In the genomic region with DNA sequence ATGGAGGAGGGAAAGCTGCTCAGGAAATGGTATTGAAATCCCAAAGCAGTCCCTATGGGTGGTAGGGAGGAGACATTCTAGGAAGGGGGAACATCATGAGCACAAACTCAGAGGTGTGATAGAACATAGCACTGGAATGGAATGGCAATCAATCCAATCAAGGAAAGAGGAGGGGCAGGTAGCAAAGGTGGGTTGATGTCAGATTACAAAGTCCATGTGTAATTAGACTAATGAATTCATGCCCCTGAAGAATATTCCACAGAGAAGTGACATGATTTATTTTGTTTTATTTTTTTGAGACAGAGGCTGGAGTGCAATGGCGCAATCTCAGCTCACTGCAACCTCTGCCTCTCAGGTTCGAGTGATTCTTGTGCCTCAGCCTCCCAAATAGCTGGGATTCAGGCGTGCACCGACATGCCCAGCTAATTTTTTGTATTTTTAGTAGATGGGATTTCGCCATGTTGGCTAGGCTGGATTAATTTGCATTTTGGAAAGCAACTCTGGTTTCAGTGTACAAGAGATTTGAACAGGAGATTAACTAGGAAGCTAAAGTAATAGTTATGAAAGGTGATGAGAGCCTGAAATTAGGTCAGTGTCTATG, we compare ENCODE assay signal across 1 cellular context.
A peak's percentile ranks its signal among the peaks of the same experiment; 100 is the strongest.
TF ChIP-seq lines count a peak whose summit lies in the region.

No MANE protein-coding gene starts in this region.

TF ChIP-seq in HEK293, 187 proteins besides CTCF, POLR2A, EP300 and RAD21 (continued from another document and continues in another):
- TF ChIP-seq SCRT1 (tag by site-specific recombination; IDR thresholded peaks at IDR 0.05; ENCODE audit: borderline replicate concordance), result no peak
- TF ChIP-seq ZNF654 (tag by site-specific recombination; IDR thresholded peaks at IDR 0.05; ENCODE audit: low read depth), result no peak
- TF ChIP-seq ZNF157 (tag by site-specific recombination; IDR thresholded peaks at IDR 0.05), result no peak
- TF ChIP-seq OSR2 (tag by site-specific recombination; IDR thresholded peaks at IDR 0.05), result peak; percentile 51
- peak; percentile 42 for TF ChIP-seq SP7 (tag by site-specific recombination; IDR thresholded peaks at IDR 0.05)
- TF ChIP-seq, protein P1, sequence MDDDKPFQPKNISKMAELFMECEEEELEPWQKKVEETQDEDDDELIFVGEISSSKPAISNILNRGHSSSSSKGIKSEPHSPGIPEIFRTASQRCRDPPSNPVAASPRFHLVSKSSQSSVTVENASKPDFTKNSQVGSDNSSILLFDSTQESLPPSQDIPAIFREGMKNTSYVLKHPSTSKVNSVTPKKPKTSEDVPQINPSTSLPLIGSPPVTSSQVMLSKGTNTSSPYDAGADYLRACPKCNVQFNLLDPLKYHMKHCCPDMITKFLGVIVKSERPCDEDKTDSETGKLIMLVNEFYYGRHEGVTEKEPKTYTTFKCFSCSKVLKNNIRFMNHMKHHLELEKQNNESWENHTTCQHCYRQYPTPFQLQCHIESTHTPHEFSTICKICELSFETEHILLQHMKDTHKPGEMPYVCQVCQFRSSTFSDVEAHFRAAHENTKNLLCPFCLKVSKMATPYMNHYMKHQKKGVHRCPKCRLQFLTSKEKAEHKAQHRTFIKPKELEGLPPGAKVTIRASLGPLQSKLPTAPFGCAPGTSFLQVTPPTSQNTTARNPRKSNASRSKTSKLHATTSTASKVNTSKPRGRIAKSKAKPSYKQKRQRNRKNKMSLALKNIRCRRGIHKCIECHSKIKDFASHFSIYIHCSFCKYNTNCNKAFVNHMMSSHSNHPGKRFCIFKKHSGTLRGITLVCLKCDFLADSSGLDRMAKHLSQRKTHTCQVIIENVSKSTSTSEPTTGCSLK (tag by site-specific recombination; IDR thresholded peaks at IDR 0.05), result no peak
- TF ChIP-seq MYNN (tag by site-specific recombination; IDR thresholded peaks at IDR 0.05; ENCODE audit: borderline replicate concordance), result no peak
- TF ChIP-seq ZNF239 (tag by site-specific recombination; IDR thresholded peaks at IDR 0.05), result no peak
- TF ChIP-seq WT1 (tag by site-specific recombination; IDR thresholded peaks at IDR 0.05), result peak; percentile 79
- TF ChIP-seq ZNF501 (tag by site-specific recombination; IDR thresholded peaks at IDR 0.05), result no peak
- TF ChIP-seq ZNF555 (tag by site-specific recombination; conservative IDR thresholded peaks at IDR 0.05), result no peak
- TF ChIP-seq, protein P2, sequence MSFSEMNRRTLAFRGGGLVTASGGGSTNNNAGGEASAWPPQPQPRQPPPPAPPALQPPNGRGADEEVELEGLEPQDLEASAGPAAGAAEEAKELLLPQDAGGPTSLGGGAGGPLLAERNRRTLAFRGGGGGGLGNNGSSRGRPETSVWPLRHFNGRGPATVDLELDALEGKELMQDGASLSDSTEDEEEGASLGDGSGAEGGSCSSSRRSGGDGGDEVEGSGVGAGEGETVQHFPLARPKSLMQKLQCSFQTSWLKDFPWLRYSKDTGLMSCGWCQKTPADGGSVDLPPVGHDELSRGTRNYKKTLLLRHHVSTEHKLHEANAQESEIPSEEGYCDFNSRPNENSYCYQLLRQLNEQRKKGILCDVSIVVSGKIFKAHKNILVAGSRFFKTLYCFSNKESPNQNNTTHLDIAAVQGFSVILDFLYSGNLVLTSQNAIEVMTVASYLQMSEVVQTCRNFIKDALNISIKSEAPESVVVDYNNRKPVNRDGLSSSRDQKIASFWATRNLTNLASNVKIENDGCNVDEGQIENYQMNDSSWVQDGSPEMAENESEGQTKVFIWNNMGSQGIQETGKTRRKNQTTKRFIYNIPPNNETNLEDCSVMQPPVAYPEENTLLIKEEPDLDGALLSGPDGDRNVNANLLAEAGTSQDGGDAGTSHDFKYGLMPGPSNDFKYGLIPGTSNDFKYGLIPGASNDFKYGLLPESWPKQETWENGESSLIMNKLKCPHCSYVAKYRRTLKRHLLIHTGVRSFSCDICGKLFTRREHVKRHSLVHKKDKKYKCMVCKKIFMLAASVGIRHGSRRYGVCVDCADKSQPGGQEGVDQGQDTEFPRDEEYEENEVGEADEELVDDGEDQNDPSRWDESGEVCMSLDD (tag by site-specific recombination; IDR thresholded peaks at IDR 0.05), result no peak
- no peak for TF ChIP-seq ZNF561 (tag by site-specific recombination; IDR thresholded peaks at IDR 0.05; ENCODE audit: borderline replicate concordance)
- TF ChIP-seq, protein P3, sequence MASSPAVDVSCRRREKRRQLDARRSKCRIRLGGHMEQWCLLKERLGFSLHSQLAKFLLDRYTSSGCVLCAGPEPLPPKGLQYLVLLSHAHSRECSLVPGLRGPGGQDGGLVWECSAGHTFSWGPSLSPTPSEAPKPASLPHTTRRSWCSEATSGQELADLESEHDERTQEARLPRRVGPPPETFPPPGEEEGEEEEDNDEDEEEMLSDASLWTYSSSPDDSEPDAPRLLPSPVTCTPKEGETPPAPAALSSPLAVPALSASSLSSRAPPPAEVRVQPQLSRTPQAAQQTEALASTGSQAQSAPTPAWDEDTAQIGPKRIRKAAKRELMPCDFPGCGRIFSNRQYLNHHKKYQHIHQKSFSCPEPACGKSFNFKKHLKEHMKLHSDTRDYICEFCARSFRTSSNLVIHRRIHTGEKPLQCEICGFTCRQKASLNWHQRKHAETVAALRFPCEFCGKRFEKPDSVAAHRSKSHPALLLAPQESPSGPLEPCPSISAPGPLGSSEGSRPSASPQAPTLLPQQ (tag by site-specific recombination; IDR thresholded peaks at IDR 0.05), result 0 out of 2 replicates have a peak, but pooled peaks have one; percentile 9
- TF ChIP-seq, protein P4, sequence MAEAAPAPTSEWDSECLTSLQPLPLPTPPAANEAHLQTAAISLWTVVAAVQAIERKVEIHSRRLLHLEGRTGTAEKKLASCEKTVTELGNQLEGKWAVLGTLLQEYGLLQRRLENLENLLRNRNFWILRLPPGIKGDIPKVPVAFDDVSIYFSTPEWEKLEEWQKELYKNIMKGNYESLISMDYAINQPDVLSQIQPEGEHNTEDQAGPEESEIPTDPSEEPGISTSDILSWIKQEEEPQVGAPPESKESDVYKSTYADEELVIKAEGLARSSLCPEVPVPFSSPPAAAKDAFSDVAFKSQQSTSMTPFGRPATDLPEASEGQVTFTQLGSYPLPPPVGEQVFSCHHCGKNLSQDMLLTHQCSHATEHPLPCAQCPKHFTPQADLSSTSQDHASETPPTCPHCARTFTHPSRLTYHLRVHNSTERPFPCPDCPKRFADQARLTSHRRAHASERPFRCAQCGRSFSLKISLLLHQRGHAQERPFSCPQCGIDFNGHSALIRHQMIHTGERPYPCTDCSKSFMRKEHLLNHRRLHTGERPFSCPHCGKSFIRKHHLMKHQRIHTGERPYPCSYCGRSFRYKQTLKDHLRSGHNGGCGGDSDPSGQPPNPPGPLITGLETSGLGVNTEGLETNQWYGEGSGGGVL (tag by site-specific recombination; IDR thresholded peaks at IDR 0.05), result no peak
- TF ChIP-seq ZBTB17 (tag by site-specific recombination; IDR thresholded peaks at IDR 0.05), result peak; percentile 70
- no peak for TF ChIP-seq ZNF138 (tag by site-specific recombination; IDR thresholded peaks at IDR 0.05; ENCODE audit: borderline replicate concordance)
- TF ChIP-seq TRIM28 (IDR thresholded peaks at IDR 0.05; ENCODE audit: borderline replicate concordance, low read length), result peak; percentile 81; the same call in 1 of the 2 replicates
- no peak for TF ChIP-seq ZNF76 (tag by site-specific recombination; IDR thresholded peaks at IDR 0.05; ENCODE audit: borderline replicate concordance, low read depth)
- TF ChIP-seq, protein P5, sequence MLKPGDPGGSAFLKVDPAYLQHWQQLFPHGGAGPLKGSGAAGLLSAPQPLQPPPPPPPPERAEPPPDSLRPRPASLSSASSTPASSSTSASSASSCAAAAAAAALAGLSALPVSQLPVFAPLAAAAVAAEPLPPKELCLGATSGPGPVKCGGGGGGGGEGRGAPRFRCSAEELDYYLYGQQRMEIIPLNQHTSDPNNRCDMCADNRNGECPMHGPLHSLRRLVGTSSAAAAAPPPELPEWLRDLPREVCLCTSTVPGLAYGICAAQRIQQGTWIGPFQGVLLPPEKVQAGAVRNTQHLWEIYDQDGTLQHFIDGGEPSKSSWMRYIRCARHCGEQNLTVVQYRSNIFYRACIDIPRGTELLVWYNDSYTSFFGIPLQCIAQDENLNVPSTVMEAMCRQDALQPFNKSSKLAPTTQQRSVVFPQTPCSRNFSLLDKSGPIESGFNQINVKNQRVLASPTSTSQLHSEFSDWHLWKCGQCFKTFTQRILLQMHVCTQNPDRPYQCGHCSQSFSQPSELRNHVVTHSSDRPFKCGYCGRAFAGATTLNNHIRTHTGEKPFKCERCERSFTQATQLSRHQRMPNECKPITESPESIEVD (tag by site-specific recombination; IDR thresholded peaks at IDR 0.05), result 0 out of 2 replicates have a peak, but pooled peaks have one; percentile 34
- TF ChIP-seq ZNF416 (tag by site-specific recombination; IDR thresholded peaks at IDR 0.05), result no peak
- no peak for TF ChIP-seq ZNF621 (tag by site-specific recombination; IDR thresholded peaks at IDR 0.05)
- no peak for TF ChIP-seq ZNF664 (tag by site-specific recombination; IDR thresholded peaks at IDR 0.05)
- TF ChIP-seq ZNF768 (tag by site-specific recombination; IDR thresholded peaks at IDR 0.05), result no peak
- no peak for TF ChIP-seq KLF7 (tag by site-specific recombination; IDR thresholded peaks at IDR 0.05; ENCODE audit: borderline replicate concordance)
- no peak for TF ChIP-seq ZBTB1 (tag by site-specific recombination; IDR thresholded peaks at IDR 0.05)
- TF ChIP-seq, protein P6, sequence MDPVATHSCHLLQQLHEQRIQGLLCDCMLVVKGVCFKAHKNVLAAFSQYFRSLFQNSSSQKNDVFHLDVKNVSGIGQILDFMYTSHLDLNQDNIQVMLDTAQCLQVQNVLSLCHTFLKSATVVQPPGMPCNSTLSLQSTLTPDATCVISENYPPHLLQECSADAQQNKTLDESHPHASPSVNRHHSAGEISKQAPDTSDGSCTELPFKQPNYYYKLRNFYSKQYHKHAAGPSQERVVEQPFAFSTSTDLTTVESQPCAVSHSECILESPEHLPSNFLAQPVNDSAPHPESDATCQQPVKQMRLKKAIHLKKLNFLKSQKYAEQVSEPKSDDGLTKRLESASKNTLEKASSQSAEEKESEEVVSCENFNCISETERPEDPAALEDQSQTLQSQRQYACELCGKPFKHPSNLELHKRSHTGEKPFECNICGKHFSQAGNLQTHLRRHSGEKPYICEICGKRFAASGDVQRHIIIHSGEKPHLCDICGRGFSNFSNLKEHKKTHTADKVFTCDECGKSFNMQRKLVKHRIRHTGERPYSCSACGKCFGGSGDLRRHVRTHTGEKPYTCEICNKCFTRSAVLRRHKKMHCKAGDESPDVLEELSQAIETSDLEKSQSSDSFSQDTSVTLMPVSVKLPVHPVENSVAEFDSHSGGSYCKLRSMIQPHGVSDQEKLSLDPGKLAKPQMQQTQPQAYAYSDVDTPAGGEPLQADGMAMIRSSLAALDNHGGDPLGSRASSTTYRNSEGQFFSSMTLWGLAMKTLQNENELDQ (tag by site-specific recombination; IDR thresholded peaks at IDR 0.05; ENCODE audit: low read depth), result no peak
- TF ChIP-seq, protein P7, sequence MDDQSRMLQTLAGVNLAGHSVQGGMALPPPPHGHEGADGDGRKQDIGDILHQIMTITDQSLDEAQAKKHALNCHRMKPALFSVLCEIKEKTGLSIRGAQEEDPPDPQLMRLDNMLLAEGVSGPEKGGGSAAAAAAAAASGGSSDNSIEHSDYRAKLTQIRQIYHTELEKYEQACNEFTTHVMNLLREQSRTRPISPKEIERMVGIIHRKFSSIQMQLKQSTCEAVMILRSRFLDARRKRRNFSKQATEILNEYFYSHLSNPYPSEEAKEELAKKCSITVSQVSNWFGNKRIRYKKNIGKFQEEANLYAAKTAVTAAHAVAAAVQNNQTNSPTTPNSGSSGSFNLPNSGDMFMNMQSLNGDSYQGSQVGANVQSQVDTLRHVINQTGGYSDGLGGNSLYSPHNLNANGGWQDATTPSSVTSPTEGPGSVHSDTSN (CRISPR knock-in tag; IDR thresholded peaks at IDR 0.05), result no peak
- no peak for TF ChIP-seq GFI1B (tag by site-specific recombination; IDR thresholded peaks at IDR 0.05)
- no peak for TF ChIP-seq ZNF777 (tag by site-specific recombination; IDR thresholded peaks at IDR 0.05; ENCODE audit: borderline replicate concordance)
- TF ChIP-seq, protein P8, sequence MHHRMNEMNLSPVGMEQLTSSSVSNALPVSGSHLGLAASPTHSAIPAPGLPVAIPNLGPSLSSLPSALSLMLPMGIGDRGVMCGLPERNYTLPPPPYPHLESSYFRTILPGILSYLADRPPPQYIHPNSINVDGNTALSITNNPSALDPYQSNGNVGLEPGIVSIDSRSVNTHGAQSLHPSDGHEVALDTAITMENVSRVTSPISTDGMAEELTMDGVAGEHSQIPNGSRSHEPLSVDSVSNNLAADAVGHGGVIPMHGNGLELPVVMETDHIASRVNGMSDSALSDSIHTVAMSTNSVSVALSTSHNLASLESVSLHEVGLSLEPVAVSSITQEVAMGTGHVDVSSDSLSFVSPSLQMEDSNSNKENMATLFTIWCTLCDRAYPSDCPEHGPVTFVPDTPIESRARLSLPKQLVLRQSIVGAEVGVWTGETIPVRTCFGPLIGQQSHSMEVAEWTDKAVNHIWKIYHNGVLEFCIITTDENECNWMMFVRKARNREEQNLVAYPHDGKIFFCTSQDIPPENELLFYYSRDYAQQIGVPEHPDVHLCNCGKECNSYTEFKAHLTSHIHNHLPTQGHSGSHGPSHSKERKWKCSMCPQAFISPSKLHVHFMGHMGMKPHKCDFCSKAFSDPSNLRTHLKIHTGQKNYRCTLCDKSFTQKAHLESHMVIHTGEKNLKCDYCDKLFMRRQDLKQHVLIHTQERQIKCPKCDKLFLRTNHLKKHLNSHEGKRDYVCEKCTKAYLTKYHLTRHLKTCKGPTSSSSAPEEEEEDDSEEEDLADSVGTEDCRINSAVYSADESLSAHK (tag by site-specific recombination; IDR thresholded peaks at IDR 0.05), result no peak
- TF ChIP-seq, protein P9, sequence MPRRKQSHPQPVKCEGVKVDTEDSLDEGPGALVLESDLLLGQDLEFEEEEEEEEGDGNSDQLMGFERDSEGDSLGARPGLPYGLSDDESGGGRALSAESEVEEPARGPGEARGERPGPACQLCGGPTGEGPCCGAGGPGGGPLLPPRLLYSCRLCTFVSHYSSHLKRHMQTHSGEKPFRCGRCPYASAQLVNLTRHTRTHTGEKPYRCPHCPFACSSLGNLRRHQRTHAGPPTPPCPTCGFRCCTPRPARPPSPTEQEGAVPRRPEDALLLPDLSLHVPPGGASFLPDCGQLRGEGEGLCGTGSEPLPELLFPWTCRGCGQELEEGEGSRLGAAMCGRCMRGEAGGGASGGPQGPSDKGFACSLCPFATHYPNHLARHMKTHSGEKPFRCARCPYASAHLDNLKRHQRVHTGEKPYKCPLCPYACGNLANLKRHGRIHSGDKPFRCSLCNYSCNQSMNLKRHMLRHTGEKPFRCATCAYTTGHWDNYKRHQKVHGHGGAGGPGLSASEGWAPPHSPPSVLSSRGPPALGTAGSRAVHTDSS (tag by site-specific recombination; IDR thresholded peaks at IDR 0.05), result no peak
- TF ChIP-seq ZNF785 (tag by site-specific recombination; IDR thresholded peaks at IDR 0.05), result no peak
- TF ChIP-seq ZNF391 (tag by site-specific recombination; IDR thresholded peaks at IDR 0.05; ENCODE audit: borderline replicate concordance, low read depth), result no peak
- TF ChIP-seq, protein P10, sequence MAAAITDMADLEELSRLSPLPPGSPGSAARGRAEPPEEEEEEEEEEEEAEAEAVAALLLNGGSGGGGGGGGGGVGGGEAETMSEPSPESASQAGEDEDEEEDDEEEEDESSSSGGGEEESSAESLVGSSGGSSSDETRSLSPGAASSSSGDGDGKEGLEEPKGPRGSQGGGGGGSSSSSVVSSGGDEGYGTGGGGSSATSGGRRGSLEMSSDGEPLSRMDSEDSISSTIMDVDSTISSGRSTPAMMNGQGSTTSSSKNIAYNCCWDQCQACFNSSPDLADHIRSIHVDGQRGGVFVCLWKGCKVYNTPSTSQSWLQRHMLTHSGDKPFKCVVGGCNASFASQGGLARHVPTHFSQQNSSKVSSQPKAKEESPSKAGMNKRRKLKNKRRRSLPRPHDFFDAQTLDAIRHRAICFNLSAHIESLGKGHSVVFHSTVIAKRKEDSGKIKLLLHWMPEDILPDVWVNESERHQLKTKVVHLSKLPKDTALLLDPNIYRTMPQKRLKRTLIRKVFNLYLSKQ (tag by site-specific recombination; IDR thresholded peaks at IDR 0.05; ENCODE audit: borderline replicate concordance), result no peak
- no peak for TF ChIP-seq ZNF112 (tag by site-specific recombination; IDR thresholded peaks at IDR 0.05)
- TF ChIP-seq KLF10 (tag by site-specific recombination; IDR thresholded peaks at IDR 0.05), result no peak
